In genomic region chr12:63922446-63922845, GRCh38 we compare ENCODE assay signal across 19 cellular contexts.
A peak's percentile ranks its signal among the peaks of the same experiment; 100 is the strongest.
DNase-seq lines count a peak whose midpoint lies in the region; TF ChIP-seq lines count a peak whose summit lies in the region.
"Had no signal": no experiment of that assay in that cellular context is flagged by ENCODE, and none has a peak within 500 bp of the region (broad histone marks: within the 10 kb centered on the region; RNA-seq: fewer than 3 reads in every experiment).

No MANE protein-coding gene starts in this region.

- CTCF ChIA-PET in RWPE1 (lab: Yijun Ruan, JAX), result no interaction called here

- peak overlapping the region; percentile 21 for H3K27ac Mint-ChIP-seq in neural crest cell (ENCODE audit: unreplicated experiment)
- H3K27ac Mint-ChIP-seq: activated CD8-positive, alpha-beta memory T cell treated with anti-CD3 and anti-CD28 coated beads, Interleukin-2, amount 10 ng/mL, durations not matched to agents 7 days and 5 days; CD4-positive, CD25-positive, alpha-beta regulatory T cell; stimulated activated memory B cell treated with anti-CD40 and anti-IgM and Interleukin-4, amounts not matched to agents 10 μg/mL and 1 μg/mL and 100 μg/mL, for 72 hours had no signal

- H3K36me3 Mint-ChIP-seq in neural crest cell (ENCODE audit: low read depth), result peaks cover 8% of the 10 kb centered on the region
- H3K36me3 Mint-ChIP-seq: activated CD8-positive, alpha-beta memory T cell treated with anti-CD3 and anti-CD28 coated beads, Interleukin-2, amount 10 ng/mL, durations not matched to agents 7 days and 5 days; CD4-positive, CD25-positive, alpha-beta regulatory T cell; stimulated activated memory B cell treated with anti-CD40 and anti-IgM and Interleukin-4, amounts not matched to agents 10 μg/mL and 1 μg/mL and 100 μg/mL, for 72 hours had no signal

- no peaks in the 10 kb centered on the region for H3K27me3 Mint-ChIP-seq in neural crest cell (ENCODE audit: low read depth)
- H3K27me3 Mint-ChIP-seq: CD4-positive, CD25-positive, alpha-beta regulatory T cell had no signal

- H3K9me3 Mint-ChIP-seq in neural crest cell, result peaks cover 5% of the 10 kb centered on the region
- H3K9me3 Mint-ChIP-seq: stimulated activated memory B cell treated with anti-CD40 and anti-IgM and Interleukin-4, amounts not matched to agents 10 μg/mL and 1 μg/mL and 100 μg/mL, for 72 hours had no signal

- peaks cover 12% of the 10 kb centered on the region for H3K4me1 Mint-ChIP-seq in neural crest cell
- H3K4me1 Mint-ChIP-seq: activated CD8-positive, alpha-beta memory T cell treated with anti-CD3 and anti-CD28 coated beads, Interleukin-2, amount 10 ng/mL, durations not matched to agents 7 days and 5 days; CD4-positive, CD25-positive, alpha-beta regulatory T cell; stimulated activated memory B cell treated with anti-CD40 and anti-IgM and Interleukin-4, amounts not matched to agents 10 μg/mL and 1 μg/mL and 100 μg/mL, for 72 hours had no signal

- no peak overlapping the region for H3K27ac ChIP-seq in RWPE1
- H3K27ac ChIP-seq: gastrocnemius medialis, neutrophil, Peyer's patch, upper lobe of left lung had no signal

- DNase-seq in EH (ENCODE audit: low read depth), result peak; percentile 86
- DNase-seq in RWPE1 (ENCODE audit: low spot score), result peak; percentile 41
- DNase-seq in fibroblast of gingiva (ENCODE audit: low read depth), result peak; percentile 79
- DNase-seq in neural crest cell (ENCODE audit: low read depth, low spot score), result no peak
- no peak for DNase-seq in DMS153 (lab: John Stamatoyannopoulos, UW)
- no peak for DNase-seq in stimulated activated CD4-positive, alpha-beta T cell treated with anti-CD3 and anti-CD28 coated beads, Interleukin-4, amount 100 ng/mL, for 24 hours
- no peak for DNase-seq in stimulated activated CD4-positive, alpha-beta T cell treated with anti-CD3 and anti-CD28 coated beads, Interleukin-1b, Interleukin-23, amount 100 ng/mL, for 48 hours
- DNase-seq in activated CD4-positive, CD25-positive, alpha-beta regulatory T cell treated with anti-CD3 and anti-CD28 coated beads, Interleukin-2, amount 50 U/mL, for 72 hours, result no peak
- DNase-seq: activated CD8-positive, alpha-beta memory T cell treated with anti-CD3 and anti-CD28 coated beads, Interleukin-2, amount 10 ng/mL, durations not matched to agents 7 days and 5 days; CD4-positive, CD25-positive, alpha-beta regulatory T cell; DND-41; effector CD8-positive, alpha-beta T cell; gastrocnemius medialis; NCI-H146; NCI-H526; Peyer's patch; upper lobe of left lung had no signal

- POLR2A ChIA-PET in RWPE1 (lab: Yijun Ruan, JAX; ENCODE audit: low non-redundant PET), result interaction anchor here (1.0 kb wide), 1 partner anchor 78 kb away, joined by 3 read pairs; no protein-coding TSS in a partner anchor

- H3K4me3 Mint-ChIP-seq in neural crest cell, result no peak overlapping the region
- H3K4me3 Mint-ChIP-seq: activated CD8-positive, alpha-beta memory T cell treated with anti-CD3 and anti-CD28 coated beads, Interleukin-2, amount 10 ng/mL, durations not matched to agents 7 days and 5 days; CD4-positive, CD25-positive, alpha-beta regulatory T cell; stimulated activated memory B cell treated with anti-CD40 and anti-IgM and Interleukin-4, amounts not matched to agents 10 μg/mL and 1 μg/mL and 100 μg/mL, for 72 hours had no signal

- TF ChIP-seq CTCF in RWPE1 (conservative IDR thresholded peaks at IDR 0.05; ENCODE audit: low read depth), result no peak
- TF ChIP-seq CTCF in neural crest cell (conservative IDR thresholded peaks at IDR 0.05), result no peak

Comparison
In these comparisons a context has a peak if more than half of its experiments do, and no peak if none do; other contexts are left out.
1. DNase-seq: peak in EH (single experiment), RWPE1 (single experiment) and fibroblast of gingiva (single experiment); none in neural crest cell (single experiment), DMS153 (single experiment), stimulated activated CD4-positive, alpha-beta T cell treated with anti-CD3 and anti-CD28 coated beads, Interleukin-4, amount 100 ng/mL, for 24 hours (single experiment), stimulated activated CD4-positive, alpha-beta T cell treated with anti-CD3 and anti-CD28 coated beads, Interleukin-1b, Interleukin-23, amount 100 ng/mL, for 48 hours (single experiment) and activated CD4-positive, CD25-positive, alpha-beta regulatory T cell treated with anti-CD3 and anti-CD28 coated beads, Interleukin-2, amount 50 U/mL, for 72 hours (single experiment).